Comparison of ENCODE assay signal across 1 cellular context in the genomic region with DNA sequence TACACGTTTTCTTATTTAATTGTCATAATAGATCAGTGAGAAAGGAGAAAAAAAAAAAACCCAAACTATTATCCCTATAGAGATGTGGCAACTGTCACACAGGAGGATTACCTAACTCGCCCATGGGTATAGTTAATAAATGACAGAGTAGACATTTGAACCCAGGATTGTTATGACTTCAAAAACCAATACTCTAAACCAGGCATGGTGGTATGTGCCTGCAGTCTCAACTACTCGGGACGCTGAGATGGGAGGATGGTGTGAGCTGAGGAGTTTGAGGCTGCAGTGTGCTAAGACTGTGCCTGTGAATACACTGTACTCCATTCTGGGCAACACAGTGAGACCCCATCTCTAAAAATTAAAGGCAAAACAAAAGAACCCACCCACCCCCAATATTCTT.
TF ChIP-seq lines count a peak whose summit lies in the region.

No MANE protein-coding gene starts in this region.

TF ChIP-seq in HepG2, 621 proteins besides CTCF, POLR2A, EP300 and RAD21 (continued from another document and continues in another):
- TF ChIP-seq, protein P1, sequence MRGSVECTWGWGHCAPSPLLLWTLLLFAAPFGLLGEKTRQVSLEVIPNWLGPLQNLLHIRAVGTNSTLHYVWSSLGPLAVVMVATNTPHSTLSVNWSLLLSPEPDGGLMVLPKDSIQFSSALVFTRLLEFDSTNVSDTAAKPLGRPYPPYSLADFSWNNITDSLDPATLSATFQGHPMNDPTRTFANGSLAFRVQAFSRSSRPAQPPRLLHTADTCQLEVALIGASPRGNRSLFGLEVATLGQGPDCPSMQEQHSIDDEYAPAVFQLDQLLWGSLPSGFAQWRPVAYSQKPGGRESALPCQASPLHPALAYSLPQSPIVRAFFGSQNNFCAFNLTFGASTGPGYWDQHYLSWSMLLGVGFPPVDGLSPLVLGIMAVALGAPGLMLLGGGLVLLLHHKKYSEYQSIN (CRISPR knock-in tag; IDR thresholded peaks at IDR 0.05; ENCODE audit: borderline replicate concordance) = no peak
- no peak for TF ChIP-seq ZNF33B (CRISPR knock-in tag; IDR thresholded peaks at IDR 0.05)
- TF ChIP-seq, protein P2, sequence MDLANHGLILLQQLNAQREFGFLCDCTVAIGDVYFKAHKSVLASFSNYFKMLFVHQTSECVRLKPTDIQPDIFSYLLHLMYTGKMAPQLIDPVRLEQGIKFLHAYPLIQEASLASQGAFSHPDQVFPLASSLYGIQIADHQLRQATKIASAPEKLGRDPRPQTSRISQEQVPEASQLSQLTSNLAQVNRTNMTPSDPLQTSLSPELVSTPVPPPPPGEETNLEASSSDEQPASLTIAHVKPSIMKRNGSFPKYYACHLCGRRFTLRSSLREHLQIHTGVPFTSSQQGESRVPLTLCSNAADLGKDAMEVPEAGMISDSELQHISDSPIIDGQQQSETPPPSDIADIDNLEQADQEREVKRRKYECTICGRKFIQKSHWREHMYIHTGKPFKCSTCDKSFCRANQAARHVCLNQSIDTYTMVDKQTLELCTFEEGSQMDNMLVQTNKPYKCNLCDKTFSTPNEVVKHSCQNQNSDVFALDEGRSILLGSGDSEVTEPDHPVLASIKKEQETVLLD (CRISPR knock-in tag; IDR thresholded peaks at IDR 0.05; ENCODE audit: low read depth) = no peak
- TF ChIP-seq, protein P3, sequence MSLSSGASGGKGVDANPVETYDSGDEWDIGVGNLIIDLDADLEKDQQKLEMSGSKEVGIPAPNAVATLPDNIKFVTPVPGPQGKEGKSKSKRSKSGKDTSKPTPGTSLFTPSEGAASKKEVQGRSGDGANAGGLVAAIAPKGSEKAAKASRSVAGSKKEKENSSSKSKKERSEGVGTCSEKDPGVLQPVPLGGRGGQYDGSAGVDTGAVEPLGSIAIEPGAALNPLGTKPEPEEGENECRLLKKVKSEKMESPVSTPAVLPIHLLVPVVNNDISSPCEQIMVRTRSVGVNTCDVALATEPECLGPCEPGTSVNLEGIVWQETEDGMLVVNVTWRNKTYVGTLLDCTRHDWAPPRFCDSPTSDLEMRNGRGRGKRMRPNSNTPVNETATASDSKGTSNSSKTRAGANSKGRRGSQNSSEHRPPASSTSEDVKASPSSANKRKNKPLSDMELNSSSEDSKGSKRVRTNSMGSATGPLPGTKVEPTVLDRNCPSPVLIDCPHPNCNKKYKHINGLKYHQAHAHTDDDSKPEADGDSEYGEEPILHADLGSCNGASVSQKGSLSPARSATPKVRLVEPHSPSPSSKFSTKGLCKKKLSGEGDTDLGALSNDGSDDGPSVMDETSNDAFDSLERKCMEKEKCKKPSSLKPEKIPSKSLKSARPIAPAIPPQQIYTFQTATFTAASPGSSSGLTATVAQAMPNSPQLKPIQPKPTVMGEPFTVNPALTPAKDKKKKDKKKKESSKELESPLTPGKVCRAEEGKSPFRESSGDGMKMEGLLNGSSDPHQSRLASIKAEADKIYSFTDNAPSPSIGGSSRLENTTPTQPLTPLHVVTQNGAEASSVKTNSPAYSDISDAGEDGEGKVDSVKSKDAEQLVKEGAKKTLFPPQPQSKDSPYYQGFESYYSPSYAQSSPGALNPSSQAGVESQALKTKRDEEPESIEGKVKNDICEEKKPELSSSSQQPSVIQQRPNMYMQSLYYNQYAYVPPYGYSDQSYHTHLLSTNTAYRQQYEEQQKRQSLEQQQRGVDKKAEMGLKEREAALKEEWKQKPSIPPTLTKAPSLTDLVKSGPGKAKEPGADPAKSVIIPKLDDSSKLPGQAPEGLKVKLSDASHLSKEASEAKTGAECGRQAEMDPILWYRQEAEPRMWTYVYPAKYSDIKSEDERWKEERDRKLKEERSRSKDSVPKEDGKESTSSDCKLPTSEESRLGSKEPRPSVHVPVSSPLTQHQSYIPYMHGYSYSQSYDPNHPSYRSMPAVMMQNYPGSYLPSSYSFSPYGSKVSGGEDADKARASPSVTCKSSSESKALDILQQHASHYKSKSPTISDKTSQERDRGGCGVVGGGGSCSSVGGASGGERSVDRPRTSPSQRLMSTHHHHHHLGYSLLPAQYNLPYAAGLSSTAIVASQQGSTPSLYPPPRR (CRISPR knock-in tag; IDR thresholded peaks at IDR 0.05; ENCODE audit: borderline replicate concordance) = no peak
- TF ChIP-seq, protein P4, sequence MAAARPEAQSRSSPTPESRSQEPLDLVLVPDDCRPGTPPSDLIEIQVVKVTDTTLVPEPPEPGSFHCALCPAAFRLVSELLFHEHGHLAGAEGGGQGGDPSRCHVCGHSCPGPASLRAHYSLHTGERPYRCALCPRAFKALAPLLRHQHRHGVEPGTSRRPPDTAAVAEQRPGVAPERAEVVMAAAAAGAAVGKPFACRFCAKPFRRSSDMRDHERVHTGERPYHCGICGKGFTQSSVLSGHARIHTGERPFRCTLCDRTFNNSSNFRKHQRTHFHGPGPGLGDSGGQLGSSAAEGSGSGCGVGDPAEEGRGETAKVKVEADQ (CRISPR knock-in tag; IDR thresholded peaks at IDR 0.05; ENCODE audit: borderline replicate concordance) = no peak
- TF ChIP-seq HNF4A (CRISPR knock-in tag; IDR thresholded peaks at IDR 0.05) = peak; percentile 45
- TF ChIP-seq ZNF761 (CRISPR knock-in tag; conservative IDR thresholded peaks at IDR 0.05) = no peak
- no peak for TF ChIP-seq MATR3 (CRISPR knock-in tag; IDR thresholded peaks at IDR 0.05)
- TF ChIP-seq, protein P5, sequence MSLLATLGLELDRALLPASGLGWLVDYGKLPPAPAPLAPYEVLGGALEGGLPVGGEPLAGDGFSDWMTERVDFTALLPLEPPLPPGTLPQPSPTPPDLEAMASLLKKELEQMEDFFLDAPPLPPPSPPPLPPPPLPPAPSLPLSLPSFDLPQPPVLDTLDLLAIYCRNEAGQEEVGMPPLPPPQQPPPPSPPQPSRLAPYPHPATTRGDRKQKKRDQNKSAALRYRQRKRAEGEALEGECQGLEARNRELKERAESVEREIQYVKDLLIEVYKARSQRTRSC (CRISPR knock-in tag; IDR thresholded peaks at IDR 0.05; ENCODE audit: low read depth) = no peak
- TF ChIP-seq, protein P6, sequence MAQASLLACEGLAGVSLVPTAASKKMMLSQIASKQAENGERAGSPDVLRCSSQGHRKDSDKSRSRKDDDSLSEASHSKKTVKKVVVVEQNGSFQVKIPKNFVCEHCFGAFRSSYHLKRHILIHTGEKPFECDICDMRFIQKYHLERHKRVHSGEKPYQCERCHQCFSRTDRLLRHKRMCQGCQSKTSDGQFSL (CRISPR knock-in tag; IDR thresholded peaks at IDR 0.05) = no peak
- no peak for TF ChIP-seq HHEX (CRISPR knock-in tag; IDR thresholded peaks at IDR 0.05)
- peak; percentile 86 for TF ChIP-seq POGZ (CRISPR knock-in tag; IDR thresholded peaks at IDR 0.05)
- TF ChIP-seq ADNP (CRISPR knock-in tag; IDR thresholded peaks at IDR 0.05) = no peak
- TF ChIP-seq ZNF296 (CRISPR knock-in tag; conservative IDR thresholded peaks at IDR 0.05) = no peak
- TF ChIP-seq, protein P7, sequence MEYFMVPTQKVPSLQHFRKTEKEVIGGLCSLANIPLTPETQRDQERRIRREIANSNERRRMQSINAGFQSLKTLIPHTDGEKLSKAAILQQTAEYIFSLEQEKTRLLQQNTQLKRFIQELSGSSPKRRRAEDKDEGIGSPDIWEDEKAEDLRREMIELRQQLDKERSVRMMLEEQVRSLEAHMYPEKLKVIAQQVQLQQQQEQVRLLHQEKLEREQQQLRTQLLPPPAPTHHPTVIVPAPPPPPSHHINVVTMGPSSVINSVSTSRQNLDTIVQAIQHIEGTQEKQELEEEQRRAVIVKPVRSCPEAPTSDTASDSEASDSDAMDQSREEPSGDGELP (IDR thresholded peaks at IDR 0.05; ENCODE audit: borderline replicate concordance, low read depth) = no peak
- TF ChIP-seq, protein P8, sequence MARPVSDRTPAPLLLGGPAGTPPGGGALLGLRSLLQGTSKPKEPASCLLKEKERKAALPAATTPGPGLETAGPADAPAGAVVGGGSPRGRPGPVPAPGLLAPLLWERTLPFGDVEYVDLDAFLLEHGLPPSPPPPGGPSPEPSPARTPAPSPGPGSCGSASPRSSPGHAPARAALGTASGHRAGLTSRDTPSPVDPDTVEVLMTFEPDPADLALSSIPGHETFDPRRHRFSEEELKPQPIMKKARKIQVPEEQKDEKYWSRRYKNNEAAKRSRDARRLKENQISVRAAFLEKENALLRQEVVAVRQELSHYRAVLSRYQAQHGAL (CRISPR knock-in tag; IDR thresholded peaks at IDR 0.05; ENCODE audit: not compliant biosample characterization) = no peak
- TF ChIP-seq, protein P9, sequence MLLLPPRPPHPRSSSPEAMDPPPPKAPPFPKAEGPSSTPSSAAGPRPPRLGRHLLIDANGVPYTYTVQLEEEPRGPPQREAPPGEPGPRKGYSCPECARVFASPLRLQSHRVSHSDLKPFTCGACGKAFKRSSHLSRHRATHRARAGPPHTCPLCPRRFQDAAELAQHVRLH (CRISPR knock-in tag; IDR thresholded peaks at IDR 0.05; ENCODE audit: borderline replicate concordance, low read depth) = no peak
- TF ChIP-seq, protein P10, sequence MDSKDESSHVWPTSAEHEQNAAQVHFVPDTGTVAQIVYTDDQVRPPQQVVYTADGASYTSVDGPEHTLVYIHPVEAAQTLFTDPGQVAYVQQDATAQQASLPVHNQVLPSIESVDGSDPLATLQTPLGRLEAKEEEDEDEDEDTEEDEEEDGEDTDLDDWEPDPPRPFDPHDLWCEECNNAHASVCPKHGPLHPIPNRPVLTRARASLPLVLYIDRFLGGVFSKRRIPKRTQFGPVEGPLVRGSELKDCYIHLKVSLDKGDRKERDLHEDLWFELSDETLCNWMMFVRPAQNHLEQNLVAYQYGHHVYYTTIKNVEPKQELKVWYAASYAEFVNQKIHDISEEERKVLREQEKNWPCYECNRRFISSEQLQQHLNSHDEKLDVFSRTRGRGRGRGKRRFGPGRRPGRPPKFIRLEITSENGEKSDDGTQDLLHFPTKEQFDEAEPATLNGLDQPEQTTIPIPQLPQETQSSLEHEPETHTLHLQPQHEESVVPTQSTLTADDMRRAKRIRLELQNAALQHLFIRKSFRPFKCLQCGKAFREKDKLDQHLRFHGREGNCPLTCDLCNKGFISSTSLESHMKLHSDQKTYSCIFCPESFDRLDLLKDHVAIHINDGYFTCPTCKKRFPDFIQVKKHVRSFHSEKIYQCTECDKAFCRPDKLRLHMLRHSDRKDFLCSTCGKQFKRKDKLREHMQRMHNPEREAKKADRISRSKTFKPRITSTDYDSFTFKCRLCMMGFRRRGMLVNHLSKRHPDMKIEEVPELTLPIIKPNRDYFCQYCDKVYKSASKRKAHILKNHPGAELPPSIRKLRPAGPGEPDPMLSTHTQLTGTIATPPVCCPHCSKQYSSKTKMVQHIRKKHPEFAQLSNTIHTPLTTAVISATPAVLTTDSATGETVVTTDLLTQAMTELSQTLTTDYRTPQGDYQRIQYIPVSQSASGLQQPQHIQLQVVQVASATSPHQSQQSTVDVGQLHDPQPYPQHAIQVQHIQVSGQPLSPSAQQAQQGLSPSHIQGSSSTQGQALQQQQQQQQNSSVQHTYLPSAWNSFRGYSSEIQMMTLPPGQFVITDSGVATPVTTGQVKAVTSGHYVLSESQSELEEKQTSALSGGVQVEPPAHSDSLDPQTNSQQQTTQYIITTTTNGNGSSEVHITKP (CRISPR knock-in tag; IDR thresholded peaks at IDR 0.05; ENCODE audit: low read depth) = peak; percentile 52; the same call in 1 of the 2 replicates
- TF ChIP-seq CEBPG (CRISPR knock-in tag; IDR thresholded peaks at IDR 0.05) = peak; percentile 89
- TF ChIP-seq ZNF317 (CRISPR knock-in tag; IDR thresholded peaks at IDR 0.05) = 0 out of 2 replicates have a peak, but pooled peaks have one; percentile 30
- TF ChIP-seq ZFP36 (IDR thresholded peaks at IDR 0.05; ENCODE audit: borderline replicate concordance, low read depth, low read length, partially characterized antibody) = no peak
- no peak for TF ChIP-seq ZNF354B (CRISPR knock-in tag; IDR thresholded peaks at IDR 0.05)
- peak; percentile 57 for TF ChIP-seq GATAD2A (CRISPR knock-in tag; IDR thresholded peaks at IDR 0.05)
- no peak for TF ChIP-seq NCOA5 (CRISPR knock-in tag; IDR thresholded peaks at IDR 0.05)
- TF ChIP-seq ELF1 (CRISPR knock-in tag; IDR thresholded peaks at IDR 0.05) = no peak
- TF ChIP-seq ZNF570 (CRISPR knock-in tag; IDR thresholded peaks at IDR 0.05; ENCODE audit: borderline replicate concordance) = no peak
- TF ChIP-seq, protein P11, sequence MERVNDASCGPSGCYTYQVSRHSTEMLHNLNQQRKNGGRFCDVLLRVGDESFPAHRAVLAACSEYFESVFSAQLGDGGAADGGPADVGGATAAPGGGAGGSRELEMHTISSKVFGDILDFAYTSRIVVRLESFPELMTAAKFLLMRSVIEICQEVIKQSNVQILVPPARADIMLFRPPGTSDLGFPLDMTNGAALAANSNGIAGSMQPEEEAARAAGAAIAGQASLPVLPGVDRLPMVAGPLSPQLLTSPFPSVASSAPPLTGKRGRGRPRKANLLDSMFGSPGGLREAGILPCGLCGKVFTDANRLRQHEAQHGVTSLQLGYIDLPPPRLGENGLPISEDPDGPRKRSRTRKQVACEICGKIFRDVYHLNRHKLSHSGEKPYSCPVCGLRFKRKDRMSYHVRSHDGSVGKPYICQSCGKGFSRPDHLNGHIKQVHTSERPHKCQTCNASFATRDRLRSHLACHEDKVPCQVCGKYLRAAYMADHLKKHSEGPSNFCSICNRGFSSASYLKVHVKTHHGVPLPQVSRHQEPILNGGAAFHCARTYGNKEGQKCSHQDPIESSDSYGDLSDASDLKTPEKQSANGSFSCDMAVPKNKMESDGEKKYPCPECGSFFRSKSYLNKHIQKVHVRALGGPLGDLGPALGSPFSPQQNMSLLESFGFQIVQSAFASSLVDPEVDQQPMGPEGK (CRISPR knock-in tag; IDR thresholded peaks at IDR 0.05) = no peak
- TF ChIP-seq SUZ12 (IDR thresholded peaks at IDR 0.05; ENCODE audit: low read depth, low read length) = no peak
- TF ChIP-seq RXRB (CRISPR knock-in tag; IDR thresholded peaks at IDR 0.05; ENCODE audit: borderline replicate concordance) = peak; percentile 21; the same call in 1 of the 2 replicates
- no peak for TF ChIP-seq ZNF552 (CRISPR knock-in tag; IDR thresholded peaks at IDR 0.05; ENCODE audit: borderline replicate concordance)
- TF ChIP-seq IRX3 (CRISPR knock-in tag; IDR thresholded peaks at IDR 0.05; ENCODE audit: borderline replicate concordance, low read depth) = no peak
- TF ChIP-seq, protein P12, sequence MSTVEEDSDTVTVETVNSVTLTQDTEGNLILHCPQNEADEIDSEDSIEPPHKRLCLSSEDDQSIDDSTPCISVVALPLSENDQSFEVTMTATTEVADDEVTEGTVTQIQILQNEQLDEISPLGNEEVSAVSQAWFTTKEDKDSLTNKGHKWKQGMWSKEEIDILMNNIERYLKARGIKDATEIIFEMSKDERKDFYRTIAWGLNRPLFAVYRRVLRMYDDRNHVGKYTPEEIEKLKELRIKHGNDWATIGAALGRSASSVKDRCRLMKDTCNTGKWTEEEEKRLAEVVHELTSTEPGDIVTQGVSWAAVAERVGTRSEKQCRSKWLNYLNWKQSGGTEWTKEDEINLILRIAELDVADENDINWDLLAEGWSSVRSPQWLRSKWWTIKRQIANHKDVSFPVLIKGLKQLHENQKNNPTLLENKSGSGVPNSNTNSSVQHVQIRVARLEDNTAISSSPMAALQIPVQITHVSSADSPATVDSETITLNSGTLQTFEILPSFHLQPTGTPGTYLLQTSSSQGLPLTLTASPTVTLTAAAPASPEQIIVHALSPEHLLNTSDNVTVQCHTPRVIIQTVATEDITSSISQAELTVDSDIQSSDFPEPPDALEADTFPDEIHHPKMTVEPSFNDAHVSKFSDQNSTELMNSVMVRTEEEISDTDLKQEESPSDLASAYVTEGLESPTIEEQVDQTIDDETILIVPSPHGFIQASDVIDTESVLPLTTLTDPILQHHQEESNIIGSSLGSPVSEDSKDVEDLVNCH (CRISPR knock-in tag; IDR thresholded peaks at IDR 0.05) = no peak
- TF ChIP-seq ZSCAN29 (CRISPR knock-in tag; conservative IDR thresholded peaks at IDR 0.05) = no peak
- TF ChIP-seq HMGA1 (CRISPR knock-in tag; conservative IDR thresholded peaks at IDR 0.05) = no peak
- TF ChIP-seq, protein P13, sequence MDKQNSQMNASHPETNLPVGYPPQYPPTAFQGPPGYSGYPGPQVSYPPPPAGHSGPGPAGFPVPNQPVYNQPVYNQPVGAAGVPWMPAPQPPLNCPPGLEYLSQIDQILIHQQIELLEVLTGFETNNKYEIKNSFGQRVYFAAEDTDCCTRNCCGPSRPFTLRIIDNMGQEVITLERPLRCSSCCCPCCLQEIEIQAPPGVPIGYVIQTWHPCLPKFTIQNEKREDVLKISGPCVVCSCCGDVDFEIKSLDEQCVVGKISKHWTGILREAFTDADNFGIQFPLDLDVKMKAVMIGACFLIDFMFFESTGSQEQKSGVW (CRISPR knock-in tag; IDR thresholded peaks at IDR 0.05; ENCODE audit: borderline replicate concordance) = no peak
